Comparison of ENCODE assay signal across 25 cellular contexts in the genomic region with DNA sequence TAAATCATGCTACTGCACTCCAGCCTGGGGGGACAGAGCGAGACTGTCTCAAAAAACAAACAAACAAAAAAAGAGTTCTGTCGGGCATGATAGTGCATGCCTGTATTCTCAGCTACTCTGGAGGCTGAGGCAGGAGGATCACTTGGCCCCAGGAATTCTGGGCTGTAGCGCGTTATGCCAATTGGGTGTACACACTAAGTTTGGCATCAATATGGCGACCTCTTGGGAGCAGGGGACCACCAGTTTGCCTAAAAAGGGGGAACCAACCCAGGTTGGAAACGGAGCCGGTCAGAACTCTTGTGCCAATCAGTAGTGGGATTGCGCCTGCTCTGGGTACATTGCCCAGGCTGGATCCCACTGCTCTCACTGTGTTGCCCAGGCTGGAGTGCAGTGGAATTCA. TPM values are rescaled to one million over a fixed set of nuclear protein-coding genes. Genes with fewer than 3 reads are reported as not detected.
"Had no signal": no experiment of that assay in that cellular context is flagged by ENCODE, and none has a peak within 500 bp of the region (broad histone marks: within the 10 kb centered on the region; RNA-seq: fewer than 3 reads in every experiment).

No MANE protein-coding gene starts in this region.

- ATAC-seq: activated T-cell treated with anti-CD3 and anti-CD28 coated beads, Interleukin-2, amount 50 U/mL, for 4 hours; T-helper 17 cell; WTC11 had no signal

- H3K4me3 Mint-ChIP-seq: activated naive CD4-positive, alpha-beta T cell treated with anti-CD3 and anti-CD28 coated beads, Interleukin-2, amount 10 ng/mL, durations not matched to agents 7 days and 5 days; activated naive CD8-positive, alpha-beta T cell treated with anti-CD3 and anti-CD28 coated beads for 36 hours; activated T-cell treated with anti-CD3 and anti-CD28 coated beads, Interleukin-2, amount 50 U/mL, for 4 hours; T-helper 17 cell; WTC11 had no signal

- H3K9ac ChIP-seq: KMS-11 had no signal

- H3K36me3 ChIP-seq: brain microvascular endothelial cell, cardiac muscle cell had no signal

- H3K4me1 Mint-ChIP-seq: activated naive CD4-positive, alpha-beta T cell treated with anti-CD3 and anti-CD28 coated beads, Interleukin-2, amount 10 ng/mL, durations not matched to agents 7 days and 5 days; activated naive CD8-positive, alpha-beta T cell treated with anti-CD3 and anti-CD28 coated beads for 36 hours; T-helper 17 cell; WTC11 had no signal

- H3K27me3 ChIP-seq: brain microvascular endothelial cell, cardiac muscle cell had no signal

- H3K4me2 ChIP-seq: KMS-11 had no signal

- H3K4me3 ChIP-seq: cardiac muscle cell had no signal

- H3K27me3 Mint-ChIP-seq: activated naive CD8-positive, alpha-beta T cell treated with anti-CD3 and anti-CD28 coated beads for 36 hours had no signal

- H3K27ac ChIP-seq: brain microvascular endothelial cell, cardiac muscle cell, KMS-11 had no signal

- DNase-seq: activated CD4-positive, alpha-beta T cell treated with anti-CD3 and anti-CD28 coated beads for 48 hours; activated CD4-positive, alpha-beta T cell treated with anti-CD3 and anti-CD28 coated beads, Interleukin-2, amount 50 U/mL, for 48 hours; activated CD4-positive, CD25-positive, alpha-beta regulatory T cell treated with anti-CD3 and anti-CD28 coated beads, Interleukin-2, amount 50 U/mL, for 72 hours; activated CD8-positive, alpha-beta memory T cell treated with anti-CD3 and anti-CD28 coated beads for 24 hours; activated gamma-delta T cell treated with Interleukin-2 at 50 U/mL for 16 hours; activated naive CD4-positive, alpha-beta T cell treated with anti-CD3 and anti-CD28 coated beads, Interleukin-2, amount 10 ng/mL, durations not matched to agents 7 days and 5 days; activated naive CD8-positive, alpha-beta T cell treated with anti-CD3 and anti-CD28 coated beads for 36 hours; activated T-cell treated with anti-CD3 and anti-CD28 coated beads, Interleukin-2, amount 50 U/mL, for 4 hours; brain microvascular endothelial cell; NCI-H1092; NCI-H1417; NCI-H1930; NCI-H2171; NCI-H2227 treated with DMSO at 0.1 percent for 48 hours; NCI-H446 treated with DMSO at 0.1 percent for 48 hours; NCI-H524 treated with DMSO at 0.1 percent for 48 hours; NCI-H774; NK-92 treated with Interleukin-12 subunit alpha and Interleukin-12 subunit beta, amount 100 ng/mL, for 24 hours; OCI-M1; SHP77 treated with DMSO at 0.1 percent for 48 hours; T-helper 17 cell; T-helper 9 cell had no signal

- H3K9me3 Mint-ChIP-seq: activated naive CD4-positive, alpha-beta T cell treated with anti-CD3 and anti-CD28 coated beads, Interleukin-2, amount 10 ng/mL, durations not matched to agents 7 days and 5 days; activated naive CD8-positive, alpha-beta T cell treated with anti-CD3 and anti-CD28 coated beads for 36 hours; activated T-cell treated with anti-CD3 and anti-CD28 coated beads, Interleukin-2, amount 50 U/mL, for 4 hours; WTC11 had no signal

- H3K36me3 Mint-ChIP-seq: activated naive CD4-positive, alpha-beta T cell treated with anti-CD3 and anti-CD28 coated beads, Interleukin-2, amount 10 ng/mL, durations not matched to agents 7 days and 5 days; activated naive CD8-positive, alpha-beta T cell treated with anti-CD3 and anti-CD28 coated beads for 36 hours; WTC11 had no signal

- H3K27ac Mint-ChIP-seq: activated naive CD4-positive, alpha-beta T cell treated with anti-CD3 and anti-CD28 coated beads, Interleukin-2, amount 10 ng/mL, durations not matched to agents 7 days and 5 days; activated naive CD8-positive, alpha-beta T cell treated with anti-CD3 and anti-CD28 coated beads for 36 hours; T-helper 17 cell; WTC11 had no signal

RNA-seq across cellular contexts. Expression of gene SDC1, which starts 49.7 kb away (rescaled TPM):
- total RNA-seq: T-helper 17 cell had no signal
